Comparison of ENCODE assay signal across 1 cellular context in the genomic region with DNA sequence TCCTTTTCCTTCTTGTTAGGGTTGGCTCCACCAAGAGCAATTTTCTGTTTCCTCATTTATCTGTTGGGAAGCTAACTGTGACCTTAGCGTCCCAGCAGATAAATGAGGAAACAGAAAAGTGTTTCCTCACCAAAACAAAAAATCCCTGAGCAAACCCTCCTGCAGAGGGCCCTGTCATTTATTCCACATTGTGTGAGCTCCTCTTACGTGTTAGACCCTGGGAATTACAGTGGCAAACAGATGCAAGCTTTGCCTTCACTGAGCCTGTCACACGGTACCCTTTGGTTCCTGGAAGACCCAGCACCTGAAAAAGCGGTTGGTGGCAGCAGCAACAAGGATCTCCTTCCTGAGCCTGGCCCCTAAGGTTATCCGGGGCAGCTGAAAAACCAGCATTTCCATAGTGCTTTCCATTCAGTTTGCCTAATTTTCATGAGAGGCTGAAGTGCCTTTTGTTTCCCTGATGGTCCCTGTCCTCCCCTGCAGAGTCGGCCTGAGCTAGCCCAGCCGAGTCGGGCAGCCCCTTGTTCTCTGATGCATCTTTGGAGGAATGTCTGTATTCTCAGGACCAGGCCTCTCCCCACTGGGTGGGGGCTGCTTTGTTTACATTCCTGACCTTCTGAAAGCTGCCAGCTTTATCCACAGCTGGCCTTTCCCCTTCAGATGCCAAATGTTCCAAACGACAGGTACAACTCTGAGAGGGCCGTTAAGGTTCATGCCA.
TF ChIP-seq lines count a peak whose summit lies in the region.

No MANE protein-coding gene starts in this region.

TF ChIP-seq in H1, 55 proteins besides CTCF, POLR2A, EP300 and RAD21 (continued from another document):
- TF ChIP-seq KDM1A (IDR thresholded peaks at IDR 0.05; ENCODE audit: borderline replicate concordance, low read length) (peak; percentile 58; the same call in 1 of the 2 replicates), HDAC2 (IDR thresholded peaks at IDR 0.05; ENCODE audit: borderline replicate concordance in 1 of 2, low read depth in 2 of 2, low read length in 2 of 2) (peak; percentile 61 to 78; a peak in 2 of 4 replicates), POU5F1 (IDR thresholded peaks at IDR 0.05; ENCODE audit: low read depth, low read length) (no peak), SUZ12 (IDR thresholded peaks at IDR 0.05; ENCODE audit: low read length) (no peak), SAP30 (IDR thresholded peaks at IDR 0.05; ENCODE audit: insufficient read depth, insufficient replicate concordance, low read length) (peak; percentile 76), TEAD4 (IDR thresholded peaks at IDR 0.05; ENCODE audit: low read depth, low read length) (peak; percentile 94), SIN3A (conservative IDR thresholded peaks at IDR 0.05 in 1 of 2, IDR thresholded peaks at IDR 0.05 in 1 of 2; ENCODE audit: low read depth in 1 of 2, low read length in 2 of 2) (peak; percentile 99), SP2 (IDR thresholded peaks at IDR 0.05; ENCODE audit: low read length) (no peak)
TF ChIP-seq in H1: peak in this region for 13.
